14 cellular contexts compared by ENCODE assay signal in the genomic region with DNA sequence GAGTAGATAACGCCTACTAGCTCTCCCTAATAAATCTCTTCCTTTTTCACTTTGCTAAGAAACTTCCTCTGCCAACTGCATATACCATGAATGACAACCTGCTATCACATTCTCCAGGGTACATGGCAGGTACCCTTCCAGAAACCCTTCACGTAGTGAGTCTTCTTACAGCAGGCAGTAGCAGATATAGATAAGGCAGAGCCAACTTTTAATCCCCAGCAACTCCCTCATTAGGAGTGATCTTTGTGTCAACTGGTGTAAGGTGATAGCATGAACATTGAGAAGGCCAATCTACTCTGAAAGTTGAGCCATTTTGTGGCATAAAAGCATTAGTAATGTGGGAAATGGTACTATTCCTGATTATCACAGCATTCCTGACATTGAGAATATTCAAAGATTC. TPM values are rescaled to one million over a fixed set of nuclear protein-coding genes. Genes with fewer than 3 reads are reported as not detected.
A peak's percentile ranks its signal among the peaks of the same experiment; 100 is the strongest.
DNase-seq lines count a peak whose midpoint lies in the region; ATAC-seq and TF ChIP-seq lines count a peak whose summit lies in the region.
"Had no signal": no experiment of that assay in that cellular context is flagged by ENCODE, and none has a peak within 500 bp of the region (broad histone marks: within the 10 kb centered on the region; RNA-seq: fewer than 3 reads in every experiment).

No MANE protein-coding gene starts in this region.

- no peaks in the 10 kb centered on the region for H3K79me2 ChIP-seq in OCI-LY3 (ENCODE audit: low read length)

- H3K4me1 ChIP-seq in OCI-LY3 (ENCODE audit: low read length), result peaks cover 54% of the 10 kb centered on the region
- no peaks in the 10 kb centered on the region for H3K4me1 ChIP-seq in prostate gland (replicated peaks)

- H3K36me3 ChIP-seq in OCI-LY3 (replicated peaks; ENCODE audit: low read depth, low read length), result no peaks in the 10 kb centered on the region
- H3K36me3 ChIP-seq in prostate gland, result no peaks in the 10 kb centered on the region
- H3K36me3 ChIP-seq: gastroesophageal sphincter had no signal

- H3K27me3 Mint-ChIP-seq in activated CD8-positive, alpha-beta memory T cell treated with anti-CD3 and anti-CD28 coated beads, Interleukin-2, amount 10 ng/mL, durations not matched to agents 7 days and 5 days, result no peaks in the 10 kb centered on the region
- H3K27me3 Mint-ChIP-seq in activated naive CD8-positive, alpha-beta T cell treated with anti-CD3 and anti-CD28 coated beads, Interleukin-2, amount 10 ng/mL, durations not matched to agents 7 days and 5 days, result no peaks in the 10 kb centered on the region
- no peaks in the 10 kb centered on the region for H3K27me3 Mint-ChIP-seq in stimulated activated memory B cell treated with anti-CD40 and anti-IgM and Interleukin-4, amounts not matched to agents 10 μg/mL and 1 μg/mL and 100 μg/mL, for 72 hours
- no peaks in the 10 kb centered on the region for H3K27me3 Mint-ChIP-seq in MCF 10A (ENCODE audit: insufficient read depth, unreplicated experiment)
- no peaks in the 10 kb centered on the region for H3K27me3 Mint-ChIP-seq in chondrocyte (ENCODE audit: low read depth)

- no peak for ATAC-seq in activated CD8-positive, alpha-beta memory T cell treated with anti-CD3 and anti-CD28 coated beads, Interleukin-2, amount 10 ng/mL, durations not matched to agents 7 days and 5 days
- ATAC-seq in activated naive CD8-positive, alpha-beta T cell treated with anti-CD3 and anti-CD28 coated beads, Interleukin-2, amount 10 ng/mL, durations not matched to agents 7 days and 5 days (ENCODE audit: low read depth), result no peak
- ATAC-seq in stimulated activated memory B cell treated with anti-CD40 and anti-IgM and Interleukin-4, amounts not matched to agents 10 μg/mL and 1 μg/mL and 100 μg/mL, for 72 hours, result no peak
- ATAC-seq: gastroesophageal sphincter, HepG2 had no signal

- H3K4me3 ChIP-seq in OCI-LY3 (ENCODE audit: low read length) (peak overlapping the region; percentile 41; the same call in 1 of the 2 replicates), prostate gland (no peak overlapping the region)
- H3K4me3 ChIP-seq: gastroesophageal sphincter had no signal

- CTCF ChIA-PET in activated CD8-positive, alpha-beta memory T cell treated with anti-CD3 and anti-CD28 coated beads, Interleukin-2, amount 10 ng/mL, durations not matched to agents 7 days and 5 days (lab: Charles Lee), result interaction anchor here (0.5 to 5.6 kb wide), 16 partner anchors 14 to 680 kb away, joined by 3 to 49 read pairs (median 6); partner anchors contain the start of gene DNAH7
- CTCF ChIA-PET in MCF 10A (lab: Yijun Ruan, JAX), result interaction anchor here (0.6 to 1.6 kb wide), 3 partner anchors 97 to 154 kb away, joined by 3 to 7 read pairs (median 5); no protein-coding TSS in a partner anchor

- no peak for TF ChIP-seq POLR2A in prostate gland (IDR thresholded peaks at IDR 0.05)

- H3K27ac Mint-ChIP-seq in activated CD8-positive, alpha-beta memory T cell treated with anti-CD3 and anti-CD28 coated beads, Interleukin-2, amount 10 ng/mL, durations not matched to agents 7 days and 5 days, result peak overlapping the region; percentile 95
- H3K27ac Mint-ChIP-seq in activated naive CD8-positive, alpha-beta T cell treated with anti-CD3 and anti-CD28 coated beads, Interleukin-2, amount 10 ng/mL, durations not matched to agents 7 days and 5 days, result peak overlapping the region; percentile 94
- H3K27ac Mint-ChIP-seq in stimulated activated memory B cell treated with anti-CD40 and anti-IgM and Interleukin-4, amounts not matched to agents 10 μg/mL and 1 μg/mL and 100 μg/mL, for 72 hours, result peak overlapping the region; percentile 90
- H3K27ac Mint-ChIP-seq in MCF 10A (ENCODE audit: low read depth, unreplicated experiment) (no peak overlapping the region), chondrocyte (ENCODE audit: unreplicated experiment) (no peak overlapping the region)

- H3K9me3 Mint-ChIP-seq in activated CD8-positive, alpha-beta memory T cell treated with anti-CD3 and anti-CD28 coated beads, Interleukin-2, amount 10 ng/mL, durations not matched to agents 7 days and 5 days (ENCODE audit: low read depth), result no peaks in the 10 kb centered on the region
- no peaks in the 10 kb centered on the region for H3K9me3 Mint-ChIP-seq in activated naive CD8-positive, alpha-beta T cell treated with anti-CD3 and anti-CD28 coated beads, Interleukin-2, amount 10 ng/mL, durations not matched to agents 7 days and 5 days
- H3K9me3 Mint-ChIP-seq in stimulated activated memory B cell treated with anti-CD40 and anti-IgM and Interleukin-4, amounts not matched to agents 10 μg/mL and 1 μg/mL and 100 μg/mL, for 72 hours, result no peaks in the 10 kb centered on the region
- no peaks in the 10 kb centered on the region for H3K9me3 Mint-ChIP-seq in MCF 10A (ENCODE audit: unreplicated experiment)
- H3K9me3 Mint-ChIP-seq in chondrocyte (ENCODE audit: low read depth), result no peaks in the 10 kb centered on the region

- H3K9ac ChIP-seq in OCI-LY3 (ENCODE audit: low read length), result no peak overlapping the region

- POLR2A ChIA-PET in activated naive CD8-positive, alpha-beta T cell treated with anti-CD3 and anti-CD28 coated beads, Interleukin-2, amount 10 ng/mL, durations not matched to agents 7 days and 5 days (lab: Charles Lee), result interaction anchor here (0.9 to 10.8 kb wide), 19 partner anchors 8 to 99 kb away, joined by 3 to 339 read pairs (median 8); no protein-coding TSS in a partner anchor
- POLR2A ChIA-PET in MCF 10A (lab: Yijun Ruan, JAX), result no interaction called here

- H3K4me2 ChIP-seq in OCI-LY3 (ENCODE audit: low read length), result peak overlapping the region; percentile 66

- peak overlapping the region; percentile 99 for H3K4me3 Mint-ChIP-seq in activated CD8-positive, alpha-beta memory T cell treated with anti-CD3 and anti-CD28 coated beads, Interleukin-2, amount 10 ng/mL, durations not matched to agents 7 days and 5 days
- H3K4me3 Mint-ChIP-seq in activated naive CD8-positive, alpha-beta T cell treated with anti-CD3 and anti-CD28 coated beads, Interleukin-2, amount 10 ng/mL, durations not matched to agents 7 days and 5 days, result peak overlapping the region; percentile 82
- H3K4me3 Mint-ChIP-seq in stimulated activated memory B cell treated with anti-CD40 and anti-IgM and Interleukin-4, amounts not matched to agents 10 μg/mL and 1 μg/mL and 100 μg/mL, for 72 hours, result peak overlapping the region; percentile 63
- H3K4me3 Mint-ChIP-seq in MCF 10A (ENCODE audit: unreplicated experiment), result no peak overlapping the region
- no peak overlapping the region for H3K4me3 Mint-ChIP-seq in chondrocyte (ENCODE audit: unreplicated experiment)

- H3K4me1 Mint-ChIP-seq in activated CD8-positive, alpha-beta memory T cell treated with anti-CD3 and anti-CD28 coated beads, Interleukin-2, amount 10 ng/mL, durations not matched to agents 7 days and 5 days, result peaks cover 81% of the 10 kb centered on the region
- peaks cover 70% of the 10 kb centered on the region for H3K4me1 Mint-ChIP-seq in activated naive CD8-positive, alpha-beta T cell treated with anti-CD3 and anti-CD28 coated beads, Interleukin-2, amount 10 ng/mL, durations not matched to agents 7 days and 5 days
- peaks cover 68% of the 10 kb centered on the region for H3K4me1 Mint-ChIP-seq in stimulated activated memory B cell treated with anti-CD40 and anti-IgM and Interleukin-4, amounts not matched to agents 10 μg/mL and 1 μg/mL and 100 μg/mL, for 72 hours
- H3K4me1 Mint-ChIP-seq in MCF 10A (ENCODE audit: insufficient read depth, unreplicated experiment), result no peaks in the 10 kb centered on the region
- peaks cover under 1% of the 10 kb centered on the region for H3K4me1 Mint-ChIP-seq in chondrocyte (ENCODE audit: low read depth)

- 79% methylated on average over 2 of the region's 2 CpGs for WGBS in prostate gland

- H3K9me3 ChIP-seq in OCI-LY3 (ENCODE audit: insufficient read depth, low read length) (no peaks in the 10 kb centered on the region; the same call in 1 of the 2 replicates), prostate gland (no peaks in the 10 kb centered on the region)
- H3K9me3 ChIP-seq: gastroesophageal sphincter had no signal

- no TSS peak for BruUV-seq in MCF 10A (replicated peaks; lab: Mats Ljungman, UMichigan)

- peak overlapping the region; percentile 22; the same call in 1 of the 2 replicates for H2AFZ ChIP-seq in OCI-LY3 (ENCODE audit: low read depth, low read length)

- no peak for DNase-seq in activated CD8-positive, alpha-beta memory T cell treated with anti-CD3 and anti-CD28 coated beads, Interleukin-2, amount 10 ng/mL, durations not matched to agents 7 days and 5 days
- no peak for DNase-seq in activated CD8-positive, alpha-beta memory T cell treated with anti-CD3 and anti-CD28 coated beads, Interleukin-2, amount 50 U/mL, for 4 hours
- DNase-seq in activated naive CD8-positive, alpha-beta T cell treated with anti-CD3 and anti-CD28 coated beads, Interleukin-2, amount 10 ng/mL, durations not matched to agents 7 days and 5 days, result no peak
- DNase-seq in MCF 10A (ENCODE audit: unreplicated experiment) (no peak), chondrocyte (ENCODE audit: low spot score) (no peak), prostate gland (ENCODE audit: low spot score) (no peak)
- DNase-seq: activated CD8-positive, alpha-beta memory T cell treated with anti-CD3 and anti-CD28 coated beads, Interleukin-2, amount 50 U/mL, for 48 hours; NCI-H1436 treated with DMSO at 0.1 percent for 48 hours; NCI-H510A; trophoblast cell had no signal

- peaks cover 36% of the 10 kb centered on the region for H3K36me3 Mint-ChIP-seq in activated CD8-positive, alpha-beta memory T cell treated with anti-CD3 and anti-CD28 coated beads, Interleukin-2, amount 10 ng/mL, durations not matched to agents 7 days and 5 days
- H3K36me3 Mint-ChIP-seq in activated naive CD8-positive, alpha-beta T cell treated with anti-CD3 and anti-CD28 coated beads, Interleukin-2, amount 10 ng/mL, durations not matched to agents 7 days and 5 days, result peaks cover 24% of the 10 kb centered on the region
- peaks cover 5% of the 10 kb centered on the region for H3K36me3 Mint-ChIP-seq in stimulated activated memory B cell treated with anti-CD40 and anti-IgM and Interleukin-4, amounts not matched to agents 10 μg/mL and 1 μg/mL and 100 μg/mL, for 72 hours
- H3K36me3 Mint-ChIP-seq in MCF 10A (ENCODE audit: insufficient read depth, unreplicated experiment) (no peaks in the 10 kb centered on the region), chondrocyte (ENCODE audit: low read depth) (no peaks in the 10 kb centered on the region)

- TF ChIP-seq CTCF in OCI-LY3 (IDR thresholded peaks at IDR 0.05; ENCODE audit: low read depth, low read length) (no peak), MCF 10A (IDR thresholded peaks at IDR 0.05; ENCODE audit: unreplicated experiment) (no peak), chondrocyte (IDR thresholded peaks at IDR 0.05) (no peak), prostate gland (IDR thresholded peaks at IDR 0.05) (no peak)

- H3K27ac ChIP-seq in OCI-LY3 (ENCODE audit: low read length), result peak overlapping the region; percentile 35
- H3K27ac ChIP-seq in prostate gland, result no peak overlapping the region
- H3K27ac ChIP-seq: gastroesophageal sphincter had no signal

- H3K27me3 ChIP-seq in OCI-LY3 (ENCODE audit: low read depth, low read length) (peaks cover 12% of the 10 kb centered on the region), prostate gland (replicated peaks; ENCODE audit: insufficient read depth) (no peaks in the 10 kb centered on the region)
- H3K27me3 ChIP-seq: gastroesophageal sphincter had no signal

- intact Hi-C loops in MCF 10A (cut with micrococcal nuclease), result no loop called here
- intact Hi-C loops in prostate gland (cut with DNase I), result no loop called here

- no peaks in the 10 kb centered on the region for H4K20me1 ChIP-seq in OCI-LY3 (ENCODE audit: insufficient read depth, low read length)

RNA-seq across cellular contexts. Expression of gene STK17B, which starts 5.7 kb away (rescaled TPM):
- 100 to 1,000 TPM; 389 to 511 TPM for total RNA-seq in activated CD8-positive, alpha-beta memory T cell treated with anti-CD3 and anti-CD28 coated beads, Interleukin-2, amount 10 ng/mL, durations not matched to agents 7 days and 5 days
- 100 to 1,000 TPM; 476 to 483 TPM for total RNA-seq in activated naive CD8-positive, alpha-beta T cell treated with anti-CD3 and anti-CD28 coated beads, Interleukin-2, amount 10 ng/mL, durations not matched to agents 7 days and 5 days
- 17.1 and 20.7 TPM in 2 replicates for total RNA-seq in MCF 10A (2022)
- total RNA-seq in chondrocyte, result 35.4 to 50.2 TPM (median 37.2 TPM) in 3 replicates
- total RNA-seq in prostate gland, result 10 to 100 TPM; 24.6 to 25.0 TPM

Comparison
In these comparisons a context has a peak if more than half of its experiments do, and no peak if none do; other contexts are left out.
1. H3K27ac Mint-ChIP-seq: peak in activated CD8-positive, alpha-beta memory T cell treated with anti-CD3 and anti-CD28 coated beads, Interleukin-2, amount 10 ng/mL, durations not matched to agents 7 days and 5 days (single experiment), activated naive CD8-positive, alpha-beta T cell treated with anti-CD3 and anti-CD28 coated beads, Interleukin-2, amount 10 ng/mL, durations not matched to agents 7 days and 5 days (single experiment) and stimulated activated memory B cell treated with anti-CD40 and anti-IgM and Interleukin-4, amounts not matched to agents 10 μg/mL and 1 μg/mL and 100 μg/mL, for 72 hours (single experiment); none in MCF 10A (single experiment) and chondrocyte (single experiment).
2. H3K4me3 Mint-ChIP-seq: peak in activated CD8-positive, alpha-beta memory T cell treated with anti-CD3 and anti-CD28 coated beads, Interleukin-2, amount 10 ng/mL, durations not matched to agents 7 days and 5 days (single experiment), activated naive CD8-positive, alpha-beta T cell treated with anti-CD3 and anti-CD28 coated beads, Interleukin-2, amount 10 ng/mL, durations not matched to agents 7 days and 5 days (single experiment) and stimulated activated memory B cell treated with anti-CD40 and anti-IgM and Interleukin-4, amounts not matched to agents 10 μg/mL and 1 μg/mL and 100 μg/mL, for 72 hours (single experiment); none in MCF 10A (single experiment) and chondrocyte (single experiment).